ENCODE assay signal across 8 cellular contexts in the genomic region with DNA sequence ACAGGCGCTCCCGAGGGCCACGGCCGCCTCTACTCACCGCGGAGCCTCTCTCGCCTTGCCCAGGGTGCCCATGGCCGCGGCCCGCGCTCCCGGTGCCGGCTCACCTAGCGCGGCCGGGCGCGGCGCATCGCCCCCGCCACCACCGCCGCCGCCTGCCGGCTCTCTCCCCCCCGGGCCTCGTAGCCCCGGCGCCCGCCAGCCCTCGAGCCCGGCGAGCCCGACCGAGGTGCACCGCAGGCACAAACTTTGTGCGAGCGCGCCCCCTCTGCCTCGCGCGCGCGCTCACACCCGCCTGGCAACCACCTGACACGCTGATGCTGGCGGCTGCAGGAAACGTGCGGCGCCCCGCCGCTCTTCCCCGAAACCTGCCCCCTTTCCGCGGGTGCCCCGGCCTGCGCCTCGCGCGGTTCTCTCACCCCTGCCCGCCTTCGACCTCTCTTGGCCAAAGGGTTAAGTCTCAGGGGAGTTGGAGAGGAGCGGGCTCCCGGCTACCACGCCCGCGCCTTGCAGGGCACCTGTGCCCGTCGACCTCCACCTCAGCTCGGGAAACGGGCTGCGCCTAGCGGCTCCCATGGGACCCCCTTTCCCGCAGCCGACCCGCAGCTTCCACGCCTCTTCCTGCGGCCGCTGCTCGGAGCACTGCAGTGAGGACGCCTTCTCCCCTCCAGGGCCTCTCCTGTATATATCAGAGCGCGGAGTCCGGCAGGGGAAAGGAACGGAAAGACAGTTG.
DNase-seq lines count a peak whose midpoint lies in the region; ATAC-seq lines count a peak whose summit lies in the region.

A gene (minus strand): TSS at position 258 of the 730 bp plus-strand sequence. CDS start 186 bp downstream, at position 72.

- peak; percentile 57 for ATAC-seq in GM21381 (IDR thresholded peaks at IDR 0.05; ENCODE audit: unreplicated experiment)

- DNase-seq in EL = peak; percentile 64
- DNase-seq in HUDEP-2 (lab: John Stamatoyannopoulos, UW; ENCODE audit: unreplicated experiment in 76 of 76) = peak in 47 of 76 experiments; percentile 1 to 63 (median 28)
- peak; percentile 74 to 96 (median 82) for DNase-seq in T-helper 2 cell
- DNase-seq in astrocyte of the hippocampus (ENCODE audit: low read depth, low spot score) = peak; percentile 90
- peak; percentile 87 for DNase-seq in iPS-NIHi11 (ENCODE audit: low spot score)
- peak; percentile 80 for DNase-seq in stimulated activated CD4-positive, alpha-beta T cell treated with anti-CD3 and anti-CD28 coated beads, Interleukin-12 subunit alpha, Interleukin-12 subunit beta, amount 100 ng/mL, for 4 hours
- no peak for DNase-seq in amniotic stem cell (lab: John Stamatoyannopoulos, UW)
